In genomic region chr9:131762356-131762932, GRCh38 we compare ENCODE assay signal across 9 cellular contexts. TPM values are rescaled to one million over a fixed set of nuclear protein-coding genes. Genes with fewer than 3 reads are reported as not detected.
DNase-seq lines count a peak whose midpoint lies in the region; ATAC-seq and TF ChIP-seq lines count a peak whose summit lies in the region.
"Had no signal": no experiment of that assay in that cellular context is flagged by ENCODE, and none has a peak within 500 bp of the region (broad histone marks: within the 10 kb centered on the region; RNA-seq: fewer than 3 reads in every experiment).

No MANE protein-coding gene starts in this region.

- POLR2A ChIA-PET in AG04449 (lab: Yijun Ruan, JAX) = no interaction called here

- ATAC-seq in activated CD4-positive, CD25-positive, alpha-beta regulatory T cell treated with anti-CD3 and anti-CD28 coated beads, Interleukin-2, amount 50 U/mL, for 24 hours = peak; percentile 86 to 94
- no peak for ATAC-seq in GM19463 (IDR thresholded peaks at IDR 0.05; ENCODE audit: unreplicated experiment)

- DNase-seq in AG04449 (ENCODE audit: low read depth, low spot score) = no peak
- DNase-seq in GM19238 (ENCODE audit: insufficient read length, low spot score) = peak; percentile 81
- peak; percentile 88 for DNase-seq in NCI-H2196 (lab: John Stamatoyannopoulos, UW; ENCODE audit: unreplicated experiment)
- peak; percentile 62 to 66 for DNase-seq in cardiac fibroblast (ENCODE audit: low read depth in 2 of 2)
- no peak for DNase-seq in kidney epithelial cell (ENCODE audit: low read depth)
- DNase-seq in stimulated activated CD4-positive, alpha-beta T cell treated with anti-CD3 and anti-CD28 coated beads, Interleukin-2, amount 100 ng/mL, for 4 hours (ENCODE audit: low read depth) = peak; percentile 66

- CTCF ChIA-PET in AG04449 (lab: Yijun Ruan, JAX) = interaction anchor here (0.6 to 18.0 kb wide), 31 partner anchors 8 to 583 kb away, joined by 3 to 370 read pairs (median 4); no protein-coding TSS in a partner anchor

- H3K36me3 ChIP-seq in kidney epithelial cell (ENCODE audit: control insufficient read depth, insufficient read depth, low read length) = no peaks in the 10 kb centered on the region

- TF ChIP-seq CTCF in AG04449 (IDR thresholded peaks at IDR 0.05; ENCODE audit: insufficient read depth, low read length, missing control alignments) (peak; percentile 90), cardiac fibroblast (IDR thresholded peaks at IDR 0.05; ENCODE audit: low read depth, low read length) (peak; percentile 64), kidney epithelial cell (IDR thresholded peaks at IDR 0.05; ENCODE audit: insufficient read depth, low read length, poor library complexity, severe bottlenecking) (peak; percentile 71)

- H3K4me3 ChIP-seq in AG04449 (ENCODE audit: low read depth, low read length) (no peak overlapping the region), cardiac fibroblast (replicated peaks in 1 of 2; ENCODE audit: low read depth in 2 of 2, low read length in 2 of 2) (no peak overlapping the region), kidney epithelial cell (ENCODE audit: low read depth, low read length) (no peak overlapping the region)
- H3K4me3 ChIP-seq: skin epidermis had no signal

- H3K27me3 ChIP-seq in kidney epithelial cell (ENCODE audit: control insufficient read depth, insufficient read depth, low read length) = peaks cover 12% of the 10 kb centered on the region

RNA-seq across cellular contexts. Expression of gene RAPGEF1, which starts 22.6 kb away (rescaled TPM):
- 43.5 TPM in 2 replicates for total RNA-seq in kidney epithelial cell

Comparison
In these comparisons a context has a peak if more than half of its experiments do, and no peak if none do; other contexts are left out.
1. DNase-seq: peak in GM19238 (single experiment), NCI-H2196 (single experiment), cardiac fibroblast (2 of 2) and stimulated activated CD4-positive, alpha-beta T cell treated with anti-CD3 and anti-CD28 coated beads, Interleukin-2, amount 100 ng/mL, for 4 hours (single experiment); none in AG04449 (single experiment) and kidney epithelial cell (single experiment).
2. Peak in every context shown above with its lines, with median percentiles within 50 percentile points of each other: CTCF ChIP-seq.